Comparison of ENCODE assay signal across 8 cellular contexts in the genomic region with DNA sequence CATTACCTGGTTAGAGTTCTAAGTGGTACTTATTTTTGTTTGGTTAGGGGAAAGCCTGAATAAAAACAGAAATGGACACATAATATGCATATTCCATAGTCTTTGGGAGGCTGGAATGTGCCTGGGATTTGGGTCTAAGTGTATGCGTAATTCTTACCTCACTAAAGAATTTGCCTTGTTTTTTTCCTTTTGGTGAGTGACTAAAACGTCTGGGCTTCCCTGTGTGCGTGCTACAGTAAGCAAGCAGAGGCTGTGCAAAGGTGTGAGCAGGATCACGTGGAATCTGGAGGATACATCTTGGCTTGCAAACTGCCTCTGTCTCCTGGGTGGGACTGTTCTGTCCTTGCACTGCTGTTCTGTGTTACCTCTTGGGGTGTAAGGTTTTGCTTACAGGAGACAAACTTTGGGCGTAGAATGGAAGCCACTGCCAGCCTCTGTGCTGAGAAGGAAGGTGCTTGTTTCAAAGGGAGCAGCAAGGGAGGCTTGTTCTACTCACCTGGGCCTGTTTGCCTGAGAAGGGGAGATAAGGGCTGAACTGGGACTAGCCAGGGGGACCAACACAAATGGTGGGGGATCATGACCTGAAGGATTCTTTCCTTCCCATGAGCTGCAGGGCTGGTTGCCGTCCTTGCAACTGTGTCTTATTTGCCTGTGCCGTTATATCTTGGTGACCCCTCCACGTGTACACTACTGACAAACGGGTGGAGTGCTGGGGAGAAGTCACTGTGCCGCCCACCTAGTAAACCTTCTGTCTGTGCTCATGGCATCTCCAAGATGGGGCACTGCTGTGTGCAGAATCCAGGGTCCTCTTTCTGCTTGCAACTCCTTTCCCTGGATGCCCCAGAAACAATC. TPM values are rescaled to one million over a fixed set of nuclear protein-coding genes. Genes with fewer than 3 reads are reported as not detected.
DNase-seq lines count a peak whose midpoint lies in the region; ATAC-seq, FAIRE-seq and TF ChIP-seq lines count a peak whose summit lies in the region.

No MANE protein-coding gene starts in this region.

- peak overlapping the region; percentile 99 to 100 for H3K27ac Mint-ChIP-seq in stimulated activated naive CD8-positive, alpha-beta T cell treated with anti-CD3 and anti-CD28 coated beads, Interleukin-15, amount 100 ng/mL, for 72 hours

- DNase-seq in GM12891 (ENCODE audit: insufficient read length, low spot score), result no peak
- peak; percentile 61 for DNase-seq in brain microvascular endothelial cell
- DNase-seq in left colon, result peak; percentile 54 to 56
- DNase-seq in stimulated activated naive CD8-positive, alpha-beta T cell treated with anti-CD3 and anti-CD28 coated beads, Interleukin-15, amount 100 ng/mL, for 72 hours, result peak; percentile 41 to 49
- DNase-seq in retina, result no peak
- no peak for DNase-seq in middle frontal gyrus (ENCODE audit: extremely low spot score, low spot score)

- H3K27me3 Mint-ChIP-seq in stimulated activated naive CD8-positive, alpha-beta T cell treated with anti-CD3 and anti-CD28 coated beads, Interleukin-15, amount 100 ng/mL, for 72 hours, result peaks cover 7% of the 10 kb centered on the region

- peaks cover 95% of the 10 kb centered on the region for H3K4me1 Mint-ChIP-seq in stimulated activated naive CD8-positive, alpha-beta T cell treated with anti-CD3 and anti-CD28 coated beads, Interleukin-15, amount 100 ng/mL, for 72 hours

- peak; percentile 7 for ATAC-seq in left colon
- ATAC-seq in stimulated activated naive CD8-positive, alpha-beta T cell treated with anti-CD3 and anti-CD28 coated beads, Interleukin-15, amount 100 ng/mL, for 72 hours, result no peak
- ATAC-seq in GM21825 (IDR thresholded peaks at IDR 0.05; ENCODE audit: unreplicated experiment), result no peak

- no peak for TF ChIP-seq CTCF in brain microvascular endothelial cell (IDR thresholded peaks at IDR 0.05; ENCODE audit: low read depth, low read length, missing control alignments)

- peaks cover 0 to 10% of the 10 kb centered on the region in 2 donors for H3K9me3 Mint-ChIP-seq in stimulated activated naive CD8-positive, alpha-beta T cell treated with anti-CD3 and anti-CD28 coated beads, Interleukin-15, amount 100 ng/mL, for 72 hours

- H3K4me3 ChIP-seq in brain microvascular endothelial cell (ENCODE audit: low read depth, low read length), result peak overlapping the region; percentile 96

- FAIRE-seq in GM12891 (lab: Jason Lieb, UNC), result peak; percentile 9

- peak; percentile 96 for TF ChIP-seq POLR2A in GM12891 (IDR thresholded peaks at IDR 0.05; ENCODE audit: low read depth, low read length)
- peak; percentile 51; the same call in 1 of the 2 replicates for TF ChIP-seq POLR2A in Raji (IDR thresholded peaks at IDR 0.05; ENCODE audit: insufficient read depth, low read depth, low read length)

- no peaks in the 10 kb centered on the region for H3K27me3 ChIP-seq in brain microvascular endothelial cell (replicated peaks)

- intact Hi-C loops in left colon (cut with DNase I, micrococcal nuclease), result no loop called here

- H3K27ac ChIP-seq in brain microvascular endothelial cell, result peak overlapping the region; percentile 100

- peak overlapping the region; percentile 90 to 97 for H3K4me3 Mint-ChIP-seq in stimulated activated naive CD8-positive, alpha-beta T cell treated with anti-CD3 and anti-CD28 coated beads, Interleukin-15, amount 100 ng/mL, for 72 hours

- peaks cover 56% of the 10 kb centered on the region for H3K36me3 ChIP-seq in brain microvascular endothelial cell (replicated peaks)

- in situ Hi-C loops in brain microvascular endothelial cell (cut with HindIII; ENCODE audit: low pct_ligation_motif_present, low sequenced_read_pairs), result no loop called here

TF ChIP-seq in GM12891, 5 proteins besides CTCF, POLR2A, EP300 and RAD21:
- TF ChIP-seq SPI1 (IDR thresholded peaks at IDR 0.05; ENCODE audit: low read depth, low read length) (no peak), POLR2AphosphoS5 (IDR thresholded peaks at IDR 0.05; ENCODE audit: low read depth, low read length) (peak; percentile 96), POU2F2 (IDR thresholded peaks at IDR 0.05; ENCODE audit: low read depth, low read length) (peak; percentile 95), PAX5 (IDR thresholded peaks at IDR 0.05; ENCODE audit: insufficient read depth, low read length, severe bottlenecking) (peak; percentile 2), TAF1 (IDR thresholded peaks at IDR 0.05; ENCODE audit: low read depth, low read length) (0 out of 2 replicates have a peak, but pooled peaks have one; percentile 5)

RNA-seq across cellular contexts. Expression of a gene that starts 4.5 kb away (rescaled TPM):
- polyA plus RNA-seq in GM12891 (2012; ENCODE audit: low read depth, missing spikeins), result 373 TPM
- 1,000 to 10,000 TPM in 1 of 2 donors, 100 to 1,000 TPM in 1; 818 to 1,135 TPM for total RNA-seq in left colon

RNA-seq across cellular contexts. Expression of a gene that starts 40.6 kb away (rescaled TPM):
- polyA plus RNA-seq in GM12891 (2012; ENCODE audit: low read depth, missing spikeins), result 14.3 TPM
- 10 to 100 TPM; 38.1 to 42.2 TPM for total RNA-seq in left colon

RNA-seq across cellular contexts. Expression of a gene that starts 44.6 kb away (rescaled TPM):
- polyA plus RNA-seq in GM12891 (2012; ENCODE audit: low read depth, missing spikeins), result 15.8 TPM
- 1 to 10 TPM; 5.8 to 8.4 TPM for total RNA-seq in left colon

Comparison
In these comparisons a context has a peak if more than half of its experiments do, and no peak if none do; other contexts are left out.
1. DNase-seq: peak in brain microvascular endothelial cell (single experiment), left colon (2 of 2) and stimulated activated naive CD8-positive, alpha-beta T cell treated with anti-CD3 and anti-CD28 coated beads, Interleukin-15, amount 100 ng/mL, for 72 hours (2 of 2); none in GM12891 (single experiment), retina (single experiment) and middle frontal gyrus (single experiment).